Comparison of ENCODE assay signal across 12 cellular contexts in genomic region chr2:160365691-160366367, GRCh38.
DNase-seq lines count a peak whose midpoint lies in the region; ATAC-seq and TF ChIP-seq lines count a peak whose summit lies in the region.
"Had no signal": no experiment of that assay in that cellular context is flagged by ENCODE, and none has a peak within 500 bp of the region (broad histone marks: within the 10 kb centered on the region; RNA-seq: fewer than 3 reads in every experiment).

No MANE protein-coding gene starts in this region.

- H3K4ac ChIP-seq in neuronal stem cell (ENCODE audit: low read length) = no peak overlapping the region

- H3K23ac ChIP-seq in neuronal stem cell (ENCODE audit: low read depth, low read length, poor library complexity) = no peak overlapping the region

- H3K18ac ChIP-seq in neuronal stem cell (ENCODE audit: low read length) = no peak overlapping the region

- no peak overlapping the region for H4K8ac ChIP-seq in neuronal stem cell (ENCODE audit: low read depth, low read length)

- no peak overlapping the region for H2BK15ac ChIP-seq in neuronal stem cell (ENCODE audit: low read length)

- H2BK120ac ChIP-seq in neuronal stem cell (ENCODE audit: low read depth, low read length) = no peak overlapping the region

- H4K91ac ChIP-seq in neuronal stem cell (ENCODE audit: low read depth, low read length, poor library complexity) = no peak overlapping the region

- no peak overlapping the region for H2AK5ac ChIP-seq in neuronal stem cell (ENCODE audit: low read depth, low read length)

- peak; percentile 42 for DNase-seq in LoVo (ENCODE audit: low spot score)
- no peak for DNase-seq in esophagus squamous epithelium (lab: John Stamatoyannopoulos, UW)
- DNase-seq in mucosa of descending colon = peak; percentile 70 to 81 (median 73)
- DNase-seq in stomach = peak; percentile 37
- DNase-seq in neuronal stem cell (ENCODE audit: low spot score) = no peak
- no peak for DNase-seq in activated gamma-delta T cell treated with Interleukin-2 at 50 U/mL for 16 hours
- DNase-seq: NCI-H345; stimulated activated CD4-positive, alpha-beta T cell treated with anti-CD3 and anti-CD28 coated beads, Interleukin-1b, Interleukin-23, amount 100 ng/mL, for 48 hours had no signal

- H3K27ac ChIP-seq in esophagus squamous epithelium = peak overlapping the region in 3 of 4 donors; percentile 4 to 46 (median 9)
- H3K27ac ChIP-seq in stomach = peak overlapping the region in 2 of 5 donors; percentile 21 to 47
- no peak overlapping the region for H3K27ac ChIP-seq in neuronal stem cell (replicated peaks; ENCODE audit: low read length)

- no peaks in the 10 kb centered on the region for H3K27me3 ChIP-seq in esophagus squamous epithelium
- no peaks in the 10 kb centered on the region for H3K27me3 ChIP-seq in stomach
- no peaks in the 10 kb centered on the region for H3K27me3 ChIP-seq in neuronal stem cell (ENCODE audit: control insufficient read depth in 3 of 3, insufficient read depth in 3 of 3, low read depth in 1 of 3, low read length in 3 of 3)

- H3K4me3 ChIP-seq in esophagus squamous epithelium (no peak overlapping the region), mucosa of descending colon (no peak overlapping the region), stomach (no peak overlapping the region), neuronal stem cell (ENCODE audit: low read length in 2 of 2) (no peak overlapping the region)
- H3K4me3 ChIP-seq: K562 had no signal

- peaks cover 2% of the 10 kb centered on the region for H3K79me1 ChIP-seq in neuronal stem cell (ENCODE audit: low read depth, low read length)

- no peak overlapping the region for H3K9ac ChIP-seq in neuronal stem cell (ENCODE audit: low read depth, low read length, poor library complexity)

- no peak for TF ChIP-seq EP300 in stomach (IDR thresholded peaks at IDR 0.05)

- no peak overlapping the region for H2BK12ac ChIP-seq in neuronal stem cell (ENCODE audit: low read length)

- TF ChIP-seq CTCF in esophagus squamous epithelium (IDR thresholded peaks at IDR 0.05) = no peak
- TF ChIP-seq CTCF in mucosa of descending colon (IDR thresholded peaks at IDR 0.05) = no peak
- TF ChIP-seq CTCF in stomach (IDR thresholded peaks at IDR 0.05) = no peak

- H3K4me1 ChIP-seq in esophagus squamous epithelium (peaks cover 0 to 80% (median 32%) of the 10 kb centered on the region in 3 donors), mucosa of descending colon (ENCODE audit: low read depth) (peaks cover 36% of the 10 kb centered on the region), stomach (peaks cover 36 to 94% (median 63%) of the 10 kb centered on the region in 4 donors), neuronal stem cell (ENCODE audit: control insufficient read depth in 2 of 2, insufficient read depth in 1 of 2, low read depth in 1 of 2, low read length in 2 of 2) (peaks cover 10 to 16% of the 10 kb centered on the region in 2 donors)

- no peak overlapping the region for H2BK5ac ChIP-seq in neuronal stem cell (ENCODE audit: low read length)

- ATAC-seq in mucosa of descending colon = peak; percentile 90
- no peak for ATAC-seq in GM21515 (IDR thresholded peaks at IDR 0.05; ENCODE audit: unreplicated experiment)
- ATAC-seq in GM21390 (IDR thresholded peaks at IDR 0.05; ENCODE audit: unreplicated experiment) = no peak
- ATAC-seq: K562; stimulated activated memory B cell treated with anti-CD40 and anti-IgM and Interleukin-4, amounts not matched to agents 10 μg/mL and 1 μg/mL and 100 μg/mL, for 72 hours had no signal

- intact Hi-C loops in esophagus squamous epithelium (cut with DNase I) (no loop called here), mucosa of descending colon (cut with DNase I, micrococcal nuclease) (no loop called here), stomach (cut with DNase I; ENCODE audit: low total_unique reads) (no loop called here)

- TF ChIP-seq POLR2A in esophagus squamous epithelium (IDR thresholded peaks at IDR 0.05) (no peak), stomach (IDR thresholded peaks at IDR 0.05) (no peak)

- H2AFZ ChIP-seq in neuronal stem cell (ENCODE audit: low read length) = no peak overlapping the region

- H3K36me3 ChIP-seq in esophagus squamous epithelium (peaks cover 0 to 43% (median 0%) of the 10 kb centered on the region in 3 donors), mucosa of descending colon (ENCODE audit: low read depth) (no peaks in the 10 kb centered on the region), stomach (peaks cover 0 to 10% (median 0%) of the 10 kb centered on the region in 4 donors), neuronal stem cell (replicated peaks in 1 of 2; ENCODE audit: control insufficient read depth in 2 of 2, insufficient read depth in 2 of 2, low read length in 2 of 2) (peaks cover 2 to 28% of the 10 kb centered on the region in 2 donors)

- WGBS in esophagus squamous epithelium, 2 donors = 79 to 88% methylated on average over 4 of the region's 5 CpGs
- WGBS in stomach, 5 donors = 34 to 56% (median 40%) methylated on average over 5 of the region's 5 CpGs
- WGBS in neuronal stem cell (ENCODE audit: extremely low coverage in 2 of 2, insufficient read length in 2 of 2, insufficient replicate concordance in 1 of 2), 2 donors = no CpG with 5 or more reads among the region's 5 CpGs

- H3K9me3 ChIP-seq in esophagus squamous epithelium (no peaks in the 10 kb centered on the region), mucosa of descending colon (no peaks in the 10 kb centered on the region), stomach (no peaks in the 10 kb centered on the region), neuronal stem cell (replicated peaks in 1 of 2; ENCODE audit: control insufficient read depth in 2 of 2, insufficient read depth in 1 of 2, low read depth in 1 of 2, low read length in 2 of 2) (no peaks in the 10 kb centered on the region)

- H3K14ac ChIP-seq in neuronal stem cell (ENCODE audit: low read length) = no peak overlapping the region

- H3K4me2 ChIP-seq in neuronal stem cell (ENCODE audit: insufficient read depth, low read length, poor library complexity, severe bottlenecking) = no peak overlapping the region

Comparison
In these comparisons a context has a peak if more than half of its experiments do, and no peak if none do; other contexts are left out.
1. DNase-seq: peak in LoVo (single experiment), mucosa of descending colon (3 of 3) and stomach (single experiment); none in esophagus squamous epithelium (single experiment), neuronal stem cell (single experiment) and activated gamma-delta T cell treated with Interleukin-2 at 50 U/mL for 16 hours (single experiment).